ENCODE assay signal across 8 cellular contexts in genomic region chr10:124221356-124222297, GRCh38.
DNase-seq lines count a peak whose midpoint lies in the region; ATAC-seq and TF ChIP-seq lines count a peak whose summit lies in the region.

No MANE protein-coding gene starts in this region.

- no peak overlapping the region for H2BK12ac ChIP-seq in mesenchymal stem cell (ENCODE audit: low read length in 2 of 2)

- no peaks in the 10 kb centered on the region for H3K9me2 ChIP-seq in OCI-LY1 (ENCODE audit: low read depth, low read length)

- no peak overlapping the region for H3K14ac ChIP-seq in mesenchymal stem cell (ENCODE audit: low read length in 2 of 2)

- H3K18ac ChIP-seq in mesenchymal stem cell (ENCODE audit: low read depth in 1 of 2, low read length in 2 of 2) = peak overlapping the region in 1 of 2 experiments; percentile 5

- H3K4ac ChIP-seq in mesenchymal stem cell (ENCODE audit: low read depth in 1 of 2, low read length in 2 of 2) = no peak overlapping the region

- peaks cover 11% of the 10 kb centered on the region for H3F3A ChIP-seq in OCI-LY1 (ENCODE audit: insufficient read depth, low read length)

- H3K4me3 ChIP-seq in OCI-LY1 (ENCODE audit: low read depth, low read length, poor library complexity, severe bottlenecking) (no peak overlapping the region), mesenchymal stem cell (ENCODE audit: insufficient read depth in 1 of 2, low read depth in 1 of 2, low read length in 2 of 2) (no peak overlapping the region)

- H3K4me2 ChIP-seq in OCI-LY1 (ENCODE audit: low read length) (peak overlapping the region; percentile 25; the same call in 1 of the 2 replicates), mesenchymal stem cell (ENCODE audit: low read length, poor library complexity, severe bottlenecking) (peak overlapping the region; percentile 41)

- H2BK5ac ChIP-seq in mesenchymal stem cell (ENCODE audit: low read depth, low read length, poor library complexity, severe bottlenecking) = peak overlapping the region; percentile 60

- H3K4me1 ChIP-seq in OCI-LY1 (ENCODE audit: insufficient read depth, low read length, severe bottlenecking) = peaks cover 28% of the 10 kb centered on the region
- peaks cover 35% of the 10 kb centered on the region for H3K4me1 ChIP-seq in mesenchymal stem cell (ENCODE audit: control insufficient read depth, insufficient read depth, low read depth, low read length)

- H3K27me3 ChIP-seq in OCI-LY1 (ENCODE audit: insufficient read depth, low read length) (no peaks in the 10 kb centered on the region), mesenchymal stem cell (ENCODE audit: control insufficient read depth in 1 of 2, insufficient read depth in 1 of 2, low read length in 2 of 2) (peaks cover 0 to 57% of the 10 kb centered on the region in 2 experiments)

- WGBS in mesenchymal stem cell = 50% methylated on average over 22 of the region's 22 CpGs

- no peak for TF ChIP-seq CTCF in OCI-LY1 (IDR thresholded peaks at IDR 0.05; ENCODE audit: low read length)
- no peak for TF ChIP-seq CTCF in omental fat pad (IDR thresholded peaks at IDR 0.05)

- H3K36me3 ChIP-seq in OCI-LY1 (ENCODE audit: insufficient read depth, low read length) (no peaks in the 10 kb centered on the region), mesenchymal stem cell (ENCODE audit: control insufficient read depth in 1 of 2, insufficient read depth in 2 of 2, low read depth in 1 of 2, low read length in 2 of 2) (no peaks in the 10 kb centered on the region)

- ATAC-seq in GM18517 (IDR thresholded peaks at IDR 0.05; ENCODE audit: unreplicated experiment) (peak; percentile 51), omental fat pad (ENCODE audit: low FRiP score) (no peak)

- H3K27ac ChIP-seq in OCI-LY1 (ENCODE audit: low read depth, low read length, poor library complexity, severe bottlenecking) (peak overlapping the region; percentile 10), mesenchymal stem cell (ENCODE audit: low read length, poor library complexity, severe bottlenecking) (peak overlapping the region; percentile 89)

- peak overlapping the region; percentile 90 for H2AK5ac ChIP-seq in mesenchymal stem cell (ENCODE audit: low read length, severe bottlenecking)

- H2BK15ac ChIP-seq in mesenchymal stem cell (ENCODE audit: low read depth, poor library complexity, severe bottlenecking) = peak overlapping the region; percentile 44

- peak overlapping the region; percentile 73 for H2BK120ac ChIP-seq in mesenchymal stem cell (ENCODE audit: low read depth, low read length)

- H3K79me2 ChIP-seq in OCI-LY1 (ENCODE audit: insufficient read depth, low read length) = no peaks in the 10 kb centered on the region

- H2AFZ ChIP-seq in OCI-LY1 (ENCODE audit: low read length) (no peak overlapping the region), mesenchymal stem cell (ENCODE audit: low read depth, low read length) (no peak overlapping the region)

- H3K9ac ChIP-seq in OCI-LY1 (ENCODE audit: low read length) (no peak overlapping the region; the same call in 1 of the 2 replicates), mesenchymal stem cell (ENCODE audit: low read length) (no peak overlapping the region)

- H3K79me1 ChIP-seq in mesenchymal stem cell (replicated peaks; ENCODE audit: low read length, poor library complexity, severe bottlenecking) = no peaks in the 10 kb centered on the region

- no peak overlapping the region for H4K91ac ChIP-seq in mesenchymal stem cell (ENCODE audit: low read length)

- in situ Hi-C loops in G401 (cut with HindIII; ENCODE audit: low sequenced_read_pairs) = no loop called here

- no peak overlapping the region for H4K8ac ChIP-seq in mesenchymal stem cell (ENCODE audit: low read length)

- H3K9me3 ChIP-seq in OCI-LY1 (ENCODE audit: low read length) = no peaks in the 10 kb centered on the region
- no peaks in the 10 kb centered on the region for H3K9me3 ChIP-seq in mesenchymal stem cell (ENCODE audit: control insufficient read depth, low read length)

- H3K23ac ChIP-seq in mesenchymal stem cell (ENCODE audit: low read length in 2 of 2) = no peak overlapping the region

- H4K20me1 ChIP-seq in OCI-LY1 (ENCODE audit: insufficient read depth, low read length) = no peaks in the 10 kb centered on the region

- DNase-seq in H4 (ENCODE audit: low spot score) = peak; percentile 61
- peak; percentile 71 for DNase-seq in mesenchymal stem cell
- DNase-seq in omental fat pad (ENCODE audit: low spot score) = no peak
- no peak for DNase-seq in OCI-M1 (lab: John Stamatoyannopoulos, UW)
- no peak for DNase-seq in G401 (ENCODE audit: low spot score)
- no peak for DNase-seq in stimulated activated CD4-positive, alpha-beta T cell treated with anti-CD3 and anti-CD28 coated beads, Interleukin-4, amount 100 ng/mL, for 4 hours

Comparison
In these comparisons a context has a peak if more than half of its experiments do, and no peak if none do; other contexts are left out.
1. DNase-seq: peak in H4 (single experiment) and mesenchymal stem cell (single experiment); none in omental fat pad (single experiment), OCI-M1 (single experiment), G401 (single experiment) and stimulated activated CD4-positive, alpha-beta T cell treated with anti-CD3 and anti-CD28 coated beads, Interleukin-4, amount 100 ng/mL, for 4 hours (0 of 2).